In the genomic region with DNA sequence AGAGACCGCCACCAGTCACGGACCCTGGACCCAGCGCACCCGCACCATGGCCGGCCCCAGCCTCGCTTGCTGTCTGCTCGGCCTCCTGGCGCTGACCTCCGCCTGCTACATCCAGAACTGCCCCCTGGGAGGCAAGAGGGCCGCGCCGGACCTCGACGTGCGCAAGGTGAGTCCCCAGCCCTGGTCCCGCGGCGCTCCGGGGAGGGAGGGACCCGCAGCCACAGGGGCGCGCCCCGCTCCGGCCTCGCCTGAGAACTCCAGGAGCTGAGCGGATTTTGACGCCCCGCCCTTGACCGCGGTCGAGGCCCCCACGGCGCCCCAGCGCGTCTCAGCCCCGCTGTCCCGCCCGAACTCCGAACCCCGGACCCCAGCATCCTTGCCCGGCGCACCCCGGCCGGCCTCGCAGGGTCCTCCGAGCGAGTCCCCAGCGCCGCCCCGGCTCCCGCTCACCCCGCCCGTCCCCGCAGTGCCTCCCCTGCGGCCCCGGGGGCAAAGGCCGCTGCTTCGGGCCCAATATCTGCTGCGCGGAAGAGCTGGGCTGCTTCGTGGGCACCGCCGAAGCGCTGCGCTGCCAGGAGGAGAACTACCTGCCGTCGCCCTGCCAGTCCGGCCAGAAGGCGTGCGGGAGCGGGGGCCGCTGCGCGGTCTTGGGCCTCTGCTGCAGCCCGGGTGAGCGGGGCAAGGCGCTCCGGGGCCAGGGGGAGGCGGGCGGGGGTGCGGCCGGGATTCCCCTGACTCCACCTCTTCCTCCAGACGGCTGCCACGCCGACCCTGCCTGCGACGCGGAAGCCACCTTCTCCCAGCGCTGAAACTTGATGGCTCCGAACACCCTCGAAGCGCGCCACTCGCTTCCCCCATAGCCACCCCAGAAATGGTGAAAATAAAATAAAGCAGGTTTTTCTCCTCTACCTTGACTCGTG, we compare ENCODE assay signal across 8 cellular contexts. TPM values are rescaled to one million over a fixed set of nuclear protein-coding genes. Genes with fewer than 3 reads are reported as not detected.
DNase-seq lines count a peak whose midpoint lies in the region; TF ChIP-seq lines count a peak whose summit lies in the region.

A gene (plus strand): TSS at position 11 of the 920 bp plus-strand sequence. CDS start 36 bp downstream, at position 47.

- H3K27ac ChIP-seq in BLaER1: no peak within 1 kb of the TSS
- H3K27ac ChIP-seq in ectodermal cell (ENCODE audit: insufficient read depth, low read depth, low read length, poor library complexity, severe bottlenecking): no peak within 1 kb of the TSS
- no peak within 1 kb of the TSS for H3K27ac ChIP-seq in stomach smooth muscle (ENCODE audit: low read length)

- WGBS in ectodermal cell, 2 experiments: 22 to 24% methylated on average over 95 of the region's 95 CpGs

- H4K20me1 ChIP-seq in BLaER1: no peaks in the 10 kb centered on the region; the same call in 1 of the 2 replicates

- H3K27ac Mint-ChIP-seq in activated CD4-positive, alpha-beta T cell treated with anti-CD3 and anti-CD28 coated beads, Interleukin-2, amount 10 ng/mL, durations not matched to agents 24 days and 14 days: peak within 1 kb of the TSS; percentile 68
- no peak within 1 kb of the TSS for H3K27ac Mint-ChIP-seq in nephron progenitor cell

- peaks cover 4% of the 10 kb centered on the region for H3K36me3 Mint-ChIP-seq in activated CD4-positive, alpha-beta T cell treated with anti-CD3 and anti-CD28 coated beads, Interleukin-2, amount 10 ng/mL, durations not matched to agents 24 days and 14 days (ENCODE audit: low read depth)
- no peaks in the 10 kb centered on the region for H3K36me3 Mint-ChIP-seq in nephron progenitor cell (ENCODE audit: low read depth)

- H3K36me3 ChIP-seq in BLaER1: no peaks in the 10 kb centered on the region
- H3K36me3 ChIP-seq in ectodermal cell (ENCODE audit: control insufficient read depth, insufficient read depth, low read length): no peaks in the 10 kb centered on the region
- H3K36me3 ChIP-seq in stomach smooth muscle (ENCODE audit: control insufficient read depth in 2 of 2, insufficient read depth in 2 of 2, low read length in 2 of 2): no peaks in the 10 kb centered on the region

- peaks cover 4% of the 10 kb centered on the region for H3K27me3 Mint-ChIP-seq in activated CD4-positive, alpha-beta T cell treated with anti-CD3 and anti-CD28 coated beads, Interleukin-2, amount 10 ng/mL, durations not matched to agents 24 days and 14 days
- H3K27me3 Mint-ChIP-seq in nephron progenitor cell (ENCODE audit: low read depth, poor library complexity): peaks cover 88% of the 10 kb centered on the region

- H3K9me3 ChIP-seq in BLaER1: no peaks in the 10 kb centered on the region
- H3K9me3 ChIP-seq in ectodermal cell (ENCODE audit: control insufficient read depth, low read length): no peaks in the 10 kb centered on the region
- H3K9me3 ChIP-seq in stomach smooth muscle (ENCODE audit: control insufficient read depth in 2 of 2, low read length in 2 of 2): no peaks in the 10 kb centered on the region

- H3K27me3 ChIP-seq in BLaER1 (peaks cover 46% of the 10 kb centered on the region), ectodermal cell (ENCODE audit: control insufficient read depth, insufficient read depth, low read length, poor library complexity, severe bottlenecking) (peaks cover 32% of the 10 kb centered on the region), stomach smooth muscle (ENCODE audit: control insufficient read depth in 1 of 2, insufficient read depth in 2 of 2, low read length in 2 of 2) (peaks cover 15 to 29% of the 10 kb centered on the region in 2 donors)

- intact Hi-C loops in activated CD4-positive, alpha-beta T cell treated with anti-CD3 and anti-CD28 coated beads, Interleukin-2, amount 10 ng/mL, durations not matched to agents 24 days and 14 days (cut with micrococcal nuclease): no loop called here

- H3K9ac ChIP-seq in BLaER1 (no peak within 1 kb of the TSS), stomach smooth muscle (ENCODE audit: low read length in 2 of 2) (no peak within 1 kb of the TSS)

- peaks cover 16% of the 10 kb centered on the region for H3K4me1 ChIP-seq in BLaER1
- H3K4me1 ChIP-seq in ectodermal cell (ENCODE audit: control insufficient read depth, insufficient read depth, low read length): peaks cover 9% of the 10 kb centered on the region
- H3K4me1 ChIP-seq in stomach smooth muscle (ENCODE audit: control insufficient read depth, insufficient read depth, low read length): peaks cover 9% of the 10 kb centered on the region

- peaks cover 24% of the 10 kb centered on the region for H3K4me1 Mint-ChIP-seq in activated CD4-positive, alpha-beta T cell treated with anti-CD3 and anti-CD28 coated beads, Interleukin-2, amount 10 ng/mL, durations not matched to agents 24 days and 14 days
- peaks cover 27% of the 10 kb centered on the region for H3K4me1 Mint-ChIP-seq in nephron progenitor cell

- H3K9me3 Mint-ChIP-seq in activated CD4-positive, alpha-beta T cell treated with anti-CD3 and anti-CD28 coated beads, Interleukin-2, amount 10 ng/mL, durations not matched to agents 24 days and 14 days: no peaks in the 10 kb centered on the region
- H3K9me3 Mint-ChIP-seq in nephron progenitor cell: no peaks in the 10 kb centered on the region

- peak within 1 kb of the TSS; percentile 73 for H3K4me3 Mint-ChIP-seq in activated CD4-positive, alpha-beta T cell treated with anti-CD3 and anti-CD28 coated beads, Interleukin-2, amount 10 ng/mL, durations not matched to agents 24 days and 14 days
- peak within 1 kb of the TSS; percentile 66 for H3K4me3 Mint-ChIP-seq in nephron progenitor cell

- no peak for TF ChIP-seq CTCF in nephron progenitor cell (IDR thresholded peaks at IDR 0.05)

- DNase-seq in activated CD4-positive, alpha-beta T cell treated with anti-CD3 and anti-CD28 coated beads, Interleukin-2, amount 10 ng/mL, durations not matched to agents 24 days and 14 days: peak; percentile 88
- DNase-seq in nephron progenitor cell (peak; percentile 37), globus pallidus (ENCODE audit: low spot score) (no peak), NK-92 (lab: John Stamatoyannopoulos, UW; ENCODE audit: unreplicated experiment) (no peak), DMS 273 treated with DMSO at 0.1 percent for 48 hours (lab: John Stamatoyannopoulos, UW) (no peak)

- H3K4me3 ChIP-seq in BLaER1: peak within 1 kb of the TSS; percentile 55
- H3K4me3 ChIP-seq in ectodermal cell (ENCODE audit: insufficient read depth, low read depth, low read length): peak within 1 kb of the TSS; percentile 30
- peak within 1 kb of the TSS; percentile 22 to 57 for H3K4me3 ChIP-seq in stomach smooth muscle (ENCODE audit: low read length in 2 of 2)

- H3K4me2 ChIP-seq in BLaER1: peak within 1 kb of the TSS; percentile 43

RNA-seq across cellular contexts. Expression of the gene that starts here (rescaled TPM):
- total RNA-seq in activated CD4-positive, alpha-beta T cell treated with anti-CD3 and anti-CD28 coated beads, Interleukin-2, amount 10 ng/mL, durations not matched to agents 24 days and 14 days: 0.73 TPM in 1 of 2 replicates, not detected in the other
- not detected for polyA plus RNA-seq in ectodermal cell (2013, experiment 1 of 4)
- not detected for polyA plus RNA-seq in ectodermal cell (2013, experiment 2 of 4)
- polyA plus RNA-seq in ectodermal cell (2013, experiment 3 of 4): not detected
- polyA plus RNA-seq in ectodermal cell (2013, experiment 4 of 4): not detected

Comparison
In these comparisons a context has a peak if more than half of its experiments do, and no peak if none do; other contexts are left out.
1. Peak in DNase-seq in activated CD4-positive, alpha-beta T cell treated with anti-CD3 and anti-CD28 coated beads, Interleukin-2, amount 10 ng/mL, durations not matched to agents 24 days and 14 days; RNA of the gene not detected or under 1 TPM.